Comparison of ENCODE assay signal across 8 cellular contexts in the genomic region with DNA sequence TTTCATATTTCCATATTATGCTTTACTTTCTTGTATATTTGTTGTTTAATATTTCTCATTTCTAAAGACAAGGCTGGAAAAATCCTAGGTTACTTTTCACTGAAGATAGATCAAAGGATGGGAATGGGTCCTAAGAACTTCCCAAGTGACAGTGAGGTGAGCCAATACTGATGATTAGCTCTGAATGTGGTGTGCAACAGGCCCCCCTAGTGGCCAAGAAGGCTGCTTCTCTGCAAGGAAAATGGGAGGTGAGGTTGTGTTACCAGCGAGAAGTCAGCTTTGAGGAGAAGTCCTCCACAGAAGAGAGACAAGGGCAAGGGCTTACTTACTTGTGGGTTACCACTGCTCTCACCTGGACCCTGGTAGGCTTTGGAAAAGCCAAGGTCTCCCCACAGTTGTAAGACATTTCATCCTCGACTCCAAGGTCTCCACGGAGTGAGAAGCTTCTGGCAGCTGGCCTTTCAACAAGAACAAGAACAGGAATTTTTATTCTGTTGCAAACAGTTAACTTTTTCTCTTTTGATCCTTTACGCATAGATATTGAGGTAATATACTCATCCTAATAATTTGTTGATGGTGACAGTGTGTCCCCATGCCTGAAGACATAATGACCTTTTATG.
A peak's percentile ranks its signal among the peaks of the same experiment; 100 is the strongest.
DNase-seq lines count a peak whose midpoint lies in the region; ATAC-seq and TF ChIP-seq lines count a peak whose summit lies in the region.

No MANE protein-coding gene starts in this region.

- DNase-seq in DMS153 treated with DMSO at 0.1 percent for 48 hours (lab: John Stamatoyannopoulos, UW; ENCODE audit: unreplicated experiment) (peak; percentile 24), HuH-7.5 (ENCODE audit: low spot score) (peak; percentile 12), RWPE1 (ENCODE audit: low spot score) (peak; percentile 76), epidermal melanocyte (ENCODE audit: insufficient read length, low spot score) (peak; percentile 77), midbrain (lab: John Stamatoyannopoulos, UW) (peak; percentile 2), cortex of kidney (lab: John Stamatoyannopoulos, UW) (no peak)
- no peak for DNase-seq in activated naive CD4-positive, alpha-beta T cell (lab: John Stamatoyannopoulos, UW)

- H3K27ac ChIP-seq in RWPE1: no peak overlapping the region

- peak; percentile 73 for TF ChIP-seq CTCF in RWPE1 (conservative IDR thresholded peaks at IDR 0.05; ENCODE audit: low read depth)

- peak; percentile 85 for ATAC-seq in GM19351 (IDR thresholded peaks at IDR 0.05; ENCODE audit: unreplicated experiment)

- CTCF ChIA-PET in RWPE1 (lab: Yijun Ruan, JAX): interaction anchor here (0.5 to 5.3 kb wide), 28 partner anchors 9 to 489 kb away, joined by 3 to 81 read pairs (median 3); no protein-coding TSS in a partner anchor

- POLR2A ChIA-PET in RWPE1 (lab: Yijun Ruan, JAX; ENCODE audit: low non-redundant PET): no interaction called here

Comparison
In these comparisons a context has a peak if more than half of its experiments do, and no peak if none do; other contexts are left out.
1. DNase-seq: peak in DMS153 treated with DMSO at 0.1 percent for 48 hours (single experiment), HuH-7.5 (single experiment), RWPE1 (single experiment), epidermal melanocyte (single experiment) and midbrain (single experiment); none in cortex of kidney (single experiment) and activated naive CD4-positive, alpha-beta T cell (0 of 4).